Comparison of ENCODE assay signal across 24 cellular contexts in genomic region chrX:23372220-23372902, GRCh38. TPM values are rescaled to one million over a fixed set of nuclear protein-coding genes. Genes with fewer than 3 reads are reported as not detected.
DNase-seq lines count a peak whose midpoint lies in the region; ATAC-seq and TF ChIP-seq lines count a peak whose summit lies in the region.
"Had no signal": no experiment of that assay in that cellular context is flagged by ENCODE, and none has a peak within 500 bp of the region (broad histone marks: within the 10 kb centered on the region; RNA-seq: fewer than 3 reads in every experiment).

No MANE protein-coding gene starts in this region.

- H3K4me1 ChIP-seq in gastrocnemius medialis: peaks cover 0 to 5% of the 10 kb centered on the region in 2 donors
- H3K4me1 ChIP-seq: upper lobe of right lung had no signal

- no peaks in the 10 kb centered on the region for H3K36me3 ChIP-seq in gastrocnemius medialis
- H3K36me3 ChIP-seq: upper lobe of right lung had no signal

- no peaks in the 10 kb centered on the region for H3K9me3 ChIP-seq in gastrocnemius medialis
- H3K9me3 ChIP-seq: upper lobe of right lung had no signal

- H3K27ac ChIP-seq in gastrocnemius medialis: peak overlapping the region in 2 of 4 donors; percentile 18 to 36
- H3K27ac ChIP-seq: upper lobe of right lung had no signal

- in situ Hi-C loops in gastrocnemius medialis (cut with MboI; ENCODE audit: low sequenced_read_pairs in 4 of 4): no loop called here

- peaks cover 0 to 4% (median 0%) of the 10 kb centered on the region in 3 donors for H3K27me3 ChIP-seq in gastrocnemius medialis
- H3K27me3 ChIP-seq: upper lobe of right lung had no signal

- no peak for TF ChIP-seq POLR2A in gastrocnemius medialis (IDR thresholded peaks at IDR 0.05)

- TF ChIP-seq CTCF in gastrocnemius medialis (IDR thresholded peaks at IDR 0.05 in 4 of 5, conservative IDR thresholded peaks at IDR 0.05 in 1 of 5): no peak

- intact Hi-C loops in left ventricle myocardium superior (cut with micrococcal nuclease): no loop called here
- intact Hi-C loops in gastrocnemius medialis (cut with DNase I; ENCODE audit: low total_unique reads): no loop called here

- H3K4me3 ChIP-seq in gastrocnemius medialis: no peak overlapping the region
- H3K4me3 ChIP-seq: upper lobe of right lung had no signal

- peak; percentile 74 for DNase-seq in LHCN-M2 (ENCODE audit: low read depth)
- peak; percentile 76 for DNase-seq in cerebellar cortex (ENCODE audit: low spot score)
- DNase-seq in left ventricle myocardium superior: no peak
- peak in 1 of 2 donors; percentile 10 for DNase-seq in gastrocnemius medialis
- no peak for DNase-seq in NCI-H524 treated with DMSO at 0.1 percent for 48 hours (lab: John Stamatoyannopoulos, UW)
- DNase-seq: activated CD4-positive, alpha-beta T cell treated with anti-CD3 and anti-CD28 coated beads for 36 hours; activated T-cell treated with anti-CD3 and anti-CD28 coated beads, Interleukin-2, amount 50 U/mL, for 48 hours; GDM1; islet precursor cell; mammary epithelial cell; naive B cell; NCI-H1417; NK-92 treated with Interleukin-12 subunit alpha and Interleukin-12 subunit beta, amount 100 ng/mL, for 24 hours; retina; T-helper 1 cell; upper lobe of right lung had no signal

- peak; percentile 90 for ATAC-seq in left ventricle myocardium superior
- ATAC-seq in gastrocnemius medialis: peak; percentile 41 to 67
- no peak for ATAC-seq in GM21528 (IDR thresholded peaks at IDR 0.05; ENCODE audit: low FRiP score, unreplicated experiment)
- ATAC-seq in GM21529 (IDR thresholded peaks at IDR 0.05; ENCODE audit: unreplicated experiment): no peak
- ATAC-seq: activated CD4-positive, alpha-beta T cell treated with anti-CD3 and anti-CD28 coated beads for 36 hours; HCT116 had no signal

RNA-seq across cellular contexts. Expression of gene PTCHD1, which starts 37.7 kb away (rescaled TPM):
- not detected in 2 replicates for total RNA-seq in LHCN-M2 (2014; rRNA removed)
- not detected for polyA plus RNA-seq in LHCN-M2 (2012)
- total RNA-seq in left ventricle myocardium superior: 0.02 TPM
- under 1 TPM; 0.05 to 0.51 (median 0.11) TPM for total RNA-seq in gastrocnemius medialis
- total RNA-seq: activated CD4-positive, alpha-beta T cell treated with anti-CD3 and anti-CD28 coated beads for 36 hours; activated CD8-positive, alpha-beta memory T cell treated with anti-CD3 and anti-CD28 coated beads for 36 hours; endothelial cell of umbilical vein; fibroblast of villous mesenchyme; mammary epithelial cell; MCF 10A had no signal
- polyA plus RNA-seq: CD14-positive monocyte, endothelial cell of umbilical vein, mammary epithelial cell had no signal

Comparison
In these comparisons a context has a peak if more than half of its experiments do, and no peak if none do; other contexts are left out.
1. DNase-seq: peak in LHCN-M2 (single experiment) and cerebellar cortex (single experiment); none in left ventricle myocardium superior (single experiment) and NCI-H524 treated with DMSO at 0.1 percent for 48 hours (single experiment).
2. ATAC-seq: peak in left ventricle myocardium superior (single experiment) and gastrocnemius medialis (2 of 2); none in GM21528 (single experiment) and GM21529 (single experiment).